In genomic region chr6:15948930-15949900, GRCh38 we compare ENCODE assay signal across 10 cellular contexts.
DNase-seq lines count a peak whose midpoint lies in the region; ATAC-seq lines count a peak whose summit lies in the region.
"Had no signal": no experiment of that assay in that cellular context is flagged by ENCODE, and none has a peak within 500 bp of the region (broad histone marks: within the 10 kb centered on the region; RNA-seq: fewer than 3 reads in every experiment).

No MANE protein-coding gene starts in this region.

- no peak overlapping the region for H3K27ac Mint-ChIP-seq in activated CD4-positive, alpha-beta memory T cell treated with anti-CD3 and anti-CD28 coated beads, Interleukin-2, amount 10 ng/mL, durations not matched to agents 7 days and 5 days
- H3K27ac Mint-ChIP-seq: activated T-helper 17 cell treated with anti-CD3 and anti-CD28 coated beads, Interleukin-2, amount 50 U/mL, for 72 hours; CD4-positive, CD25-positive, alpha-beta regulatory T cell had no signal

- H3K9me3 Mint-ChIP-seq in activated CD4-positive, alpha-beta memory T cell treated with anti-CD3 and anti-CD28 coated beads, Interleukin-2, amount 10 ng/mL, durations not matched to agents 7 days and 5 days, result no peaks in the 10 kb centered on the region
- H3K9me3 Mint-ChIP-seq: activated T-helper 17 cell treated with anti-CD3 and anti-CD28 coated beads, Interleukin-2, amount 50 U/mL, for 72 hours had no signal

- H3K27me3 Mint-ChIP-seq in activated CD4-positive, alpha-beta memory T cell treated with anti-CD3 and anti-CD28 coated beads, Interleukin-2, amount 10 ng/mL, durations not matched to agents 7 days and 5 days, result no peaks in the 10 kb centered on the region
- H3K27me3 Mint-ChIP-seq: activated T-helper 17 cell treated with anti-CD3 and anti-CD28 coated beads, Interleukin-2, amount 50 U/mL, for 72 hours; CD4-positive, CD25-positive, alpha-beta regulatory T cell had no signal

- no peaks in the 10 kb centered on the region for H3K4me1 Mint-ChIP-seq in activated CD4-positive, alpha-beta memory T cell treated with anti-CD3 and anti-CD28 coated beads, Interleukin-2, amount 10 ng/mL, durations not matched to agents 7 days and 5 days

- CTCF ChIA-PET in activated CD4-positive, alpha-beta memory T cell treated with anti-CD3 and anti-CD28 coated beads, Interleukin-2, amount 10 ng/mL, durations not matched to agents 7 days and 5 days (lab: Charles Lee), result no interaction called here

- no peaks in the 10 kb centered on the region for H3K36me3 Mint-ChIP-seq in activated CD4-positive, alpha-beta memory T cell treated with anti-CD3 and anti-CD28 coated beads, Interleukin-2, amount 10 ng/mL, durations not matched to agents 7 days and 5 days (ENCODE audit: low read depth)
- H3K36me3 Mint-ChIP-seq: CD4-positive, CD25-positive, alpha-beta regulatory T cell had no signal

- in situ Hi-C loops in Caki2 (cut with HindIII; ENCODE audit: low pct_unique_long_range_greater_than_20kb, low sequenced_read_pairs), result no loop called here

- POLR2A ChIA-PET in activated CD4-positive, alpha-beta memory T cell treated with anti-CD3 and anti-CD28 coated beads, Interleukin-2, amount 10 ng/mL, durations not matched to agents 7 days and 5 days (lab: Charles Lee), result no interaction called here

- no peak overlapping the region for H3K4me3 Mint-ChIP-seq in activated CD4-positive, alpha-beta memory T cell treated with anti-CD3 and anti-CD28 coated beads, Interleukin-2, amount 10 ng/mL, durations not matched to agents 7 days and 5 days
- H3K4me3 Mint-ChIP-seq: activated T-helper 17 cell treated with anti-CD3 and anti-CD28 coated beads, Interleukin-2, amount 50 U/mL, for 72 hours; CD4-positive, CD25-positive, alpha-beta regulatory T cell had no signal

- DNase-seq in Caki2 (ENCODE audit: low read depth), result peak; percentile 91
- DNase-seq in NCI-H1436 treated with DMSO at 0.1 percent for 48 hours (lab: John Stamatoyannopoulos, UW), result peak; percentile 98
- peak; percentile 92 to 93 for DNase-seq in SHP77 (lab: John Stamatoyannopoulos, UW)
- peak; percentile 90 for DNase-seq in kidney tubule cell (ENCODE audit: low spot score)
- no peak for DNase-seq in NCI-H2227 (lab: John Stamatoyannopoulos, UW; ENCODE audit: unreplicated experiment)
- DNase-seq in activated CD4-positive, alpha-beta memory T cell treated with anti-CD3 and anti-CD28 coated beads, Interleukin-2, amount 10 ng/mL, durations not matched to agents 7 days and 5 days, result no peak
- DNase-seq: CD4-positive, CD25-positive, alpha-beta regulatory T cell had no signal

- ATAC-seq in GM21515 (IDR thresholded peaks at IDR 0.05; ENCODE audit: unreplicated experiment) (no peak), HG03025 (IDR thresholded peaks at IDR 0.05; ENCODE audit: low FRiP score, unreplicated experiment) (no peak)
- ATAC-seq: activated T-helper 17 cell treated with anti-CD3 and anti-CD28 coated beads, Interleukin-2, amount 50 U/mL, for 72 hours had no signal

Comparison
In these comparisons a context has a peak if more than half of its experiments do, and no peak if none do; other contexts are left out.
1. DNase-seq: peak in Caki2 (single experiment), NCI-H1436 treated with DMSO at 0.1 percent for 48 hours (single experiment), SHP77 (2 of 2) and kidney tubule cell (single experiment); none in NCI-H2227 (single experiment) and activated CD4-positive, alpha-beta memory T cell treated with anti-CD3 and anti-CD28 coated beads, Interleukin-2, amount 10 ng/mL, durations not matched to agents 7 days and 5 days (single experiment).